13 cellular contexts compared by ENCODE assay signal in genomic region chr13:97308735-97309429, GRCh38.
DNase-seq lines count a peak whose midpoint lies in the region; ATAC-seq and TF ChIP-seq lines count a peak whose summit lies in the region.
"Had no signal": no experiment of that assay in that cellular context is flagged by ENCODE, and none has a peak within 500 bp of the region (broad histone marks: within the 10 kb centered on the region; RNA-seq: fewer than 3 reads in every experiment).

No MANE protein-coding gene starts in this region.

- TF ChIP-seq CTCF in SK-N-SH (IDR thresholded peaks at IDR 0.05) (no peak), fibroblast of lung (conservative IDR thresholded peaks at IDR 0.05 in 1 of 2, IDR thresholded peaks at IDR 0.05 in 1 of 2; ENCODE audit: low read depth in 1 of 2, low read length in 2 of 2) (no peak)

- POLR2A ChIA-PET in SK-N-SH (lab: Yijun Ruan, JAX) = interaction anchor here (1.0 kb wide), 1 partner anchor 28 kb away, joined by 3 read pairs; no protein-coding TSS in a partner anchor

- H3K36me3 ChIP-seq in SK-N-SH (replicated peaks in 1 of 2; ENCODE audit: control insufficient read depth in 1 of 2, insufficient read depth in 2 of 2, low read length in 1 of 2) (peaks cover 9 to 40% of the 10 kb centered on the region in 2 experiments), fibroblast of lung (ENCODE audit: control insufficient read depth, insufficient read depth, low read length) (no peaks in the 10 kb centered on the region), rectal smooth muscle tissue (ENCODE audit: control insufficient read depth, insufficient read depth, low read length) (no peaks in the 10 kb centered on the region)

- 55% methylated on average over 5 of the region's 5 CpGs for WGBS in SK-N-SH (ENCODE audit: low lambda C conversion rate)

- H3K79me2 ChIP-seq in SK-N-SH (ENCODE audit: insufficient read depth) (peaks cover 90% of the 10 kb centered on the region), fibroblast of lung (ENCODE audit: control insufficient read depth, insufficient read depth, low read length) (peaks cover 18% of the 10 kb centered on the region)

- peaks cover 52% of the 10 kb centered on the region for H3F3A ChIP-seq in SK-N-SH (replicated peaks; ENCODE audit: insufficient read depth)

- peak overlapping the region; percentile 73 for H3K9ac ChIP-seq in SK-N-SH
- no peak overlapping the region for H3K9ac ChIP-seq in fibroblast of lung (ENCODE audit: insufficient read depth, low read length)
- H3K9ac ChIP-seq in rectal smooth muscle tissue (ENCODE audit: low read length) = no peak overlapping the region

- no peak for TF ChIP-seq RAD21 in SK-N-SH (IDR thresholded peaks at IDR 0.05; ENCODE audit: low read length)

- ATAC-seq in GM19455 (IDR thresholded peaks at IDR 0.05; ENCODE audit: unreplicated experiment) (no peak), GM21526 (IDR thresholded peaks at IDR 0.05; ENCODE audit: low FRiP score, unreplicated experiment) (no peak), GM18517 (IDR thresholded peaks at IDR 0.05; ENCODE audit: unreplicated experiment) (no peak)
- ATAC-seq: activated CD8-positive, alpha-beta memory T cell treated with anti-CD3 and anti-CD28 coated beads, Interleukin-2, amount 10 ng/mL, durations not matched to agents 7 days and 5 days; effector memory CD8-positive, alpha-beta T cell had no signal

- DNase-seq in ELR (ENCODE audit: low read depth) (peak; percentile 77), SK-N-SH (no peak), fibroblast of lung (ENCODE audit: low read depth in 2 of 2) (peak in 1 of 2 donors; percentile 42), mucosa of gallbladder (ENCODE audit: low spot score) (no peak)
- DNase-seq: activated CD8-positive, alpha-beta memory T cell treated with anti-CD3 and anti-CD28 coated beads, Interleukin-2, amount 10 ng/mL, durations not matched to agents 7 days and 5 days; aorta; CD4-positive, alpha-beta T cell; effector memory CD8-positive, alpha-beta T cell had no signal

- no peak for TF ChIP-seq EP300 in SK-N-SH (IDR thresholded peaks at IDR 0.05; ENCODE audit: borderline replicate concordance in 1 of 2, low read depth in 1 of 2, low read length in 1 of 2)

- H3K9me3 ChIP-seq in SK-N-SH = no peaks in the 10 kb centered on the region
- no peaks in the 10 kb centered on the region for H3K9me3 ChIP-seq in fibroblast of lung (ENCODE audit: control insufficient read depth, insufficient read depth, low read depth, low read length)

- H2AFZ ChIP-seq in SK-N-SH (ENCODE audit: low read depth) (no peak overlapping the region), fibroblast of lung (ENCODE audit: low read length) (no peak overlapping the region)

- H4K20me1 ChIP-seq in SK-N-SH (ENCODE audit: insufficient read depth) = no peaks in the 10 kb centered on the region
- H4K20me1 ChIP-seq in fibroblast of lung (ENCODE audit: control insufficient read depth, extremely low read depth, insufficient read depth, low read length) = no peaks in the 10 kb centered on the region

- no peaks in the 10 kb centered on the region for H3K9me2 ChIP-seq in SK-N-SH

- H3K27me3 ChIP-seq in SK-N-SH (ENCODE audit: insufficient read depth) (no peaks in the 10 kb centered on the region), fibroblast of lung (ENCODE audit: control insufficient read depth, insufficient read depth, low read length) (no peaks in the 10 kb centered on the region), rectal smooth muscle tissue (ENCODE audit: control insufficient read depth, insufficient read depth, low read length) (no peaks in the 10 kb centered on the region)

- H3K4me3 ChIP-seq in SK-N-SH (ENCODE audit: low read depth in 2 of 2, low read length in 1 of 2) = no peak overlapping the region
- H3K4me3 ChIP-seq in fibroblast of lung (replicated peaks in 1 of 4; ENCODE audit: control extremely low read depth in 1 of 4, insufficient read depth in 1 of 4, low read depth in 3 of 4, low read length in 4 of 4) = no peak overlapping the region
- no peak overlapping the region for H3K4me3 ChIP-seq in rectal smooth muscle tissue (ENCODE audit: low read length)

- H3K27ac ChIP-seq in SK-N-SH (ENCODE audit: low read depth in 2 of 2, low read length in 1 of 2) (peak overlapping the region; percentile 88 to 94), fibroblast of lung (ENCODE audit: insufficient read depth, low read length) (peak overlapping the region; percentile 55), rectal smooth muscle tissue (ENCODE audit: low read depth, low read length) (peak overlapping the region; percentile 68)
- H3K27ac ChIP-seq: HL-60 had no signal

- CTCF ChIA-PET in SK-N-SH (lab: Yijun Ruan, JAX) = interaction anchor here (0.9 to 3.4 kb wide), 9 partner anchors 10 to 199 kb away, joined by 3 to 11 read pairs (median 3); no protein-coding TSS in a partner anchor

- peaks cover 29 to 45% of the 10 kb centered on the region in 2 experiments for H3K4me1 ChIP-seq in SK-N-SH (ENCODE audit: control insufficient read depth in 1 of 2, insufficient read depth in 2 of 2, low read depth in 1 of 2, low read length in 1 of 2)
- H3K4me1 ChIP-seq in fibroblast of lung (ENCODE audit: control insufficient read depth, extremely low read depth, insufficient read depth, low read length) = peaks cover 23% of the 10 kb centered on the region
- peaks cover 16% of the 10 kb centered on the region for H3K4me1 ChIP-seq in rectal smooth muscle tissue (ENCODE audit: control insufficient read depth, insufficient read depth, low read length)

- H3K4me2 ChIP-seq in SK-N-SH (peak overlapping the region; percentile 52), fibroblast of lung (ENCODE audit: extremely low read depth, insufficient read depth, low read length) (peak overlapping the region; percentile 21)

TF ChIP-seq in SK-N-SH, 30 proteins besides CTCF, POLR2A, EP300 and RAD21:
- TF ChIP-seq FOSL2 (IDR thresholded peaks at IDR 0.05; ENCODE audit: borderline replicate concordance, low read depth) (no peak), MXI1 (IDR thresholded peaks at IDR 0.05; ENCODE audit: low read depth, low read length) (no peak), GABPA (IDR thresholded peaks at IDR 0.05; ENCODE audit: low read depth) (no peak), YY1 (IDR thresholded peaks at IDR 0.05; ENCODE audit: low read depth) (no peak), SIN3A (IDR thresholded peaks at IDR 0.05; ENCODE audit: borderline replicate concordance, low read depth, low read length) (no peak), PBX3 (IDR thresholded peaks at IDR 0.05) (no peak), NFIC (IDR thresholded peaks at IDR 0.05; ENCODE audit: borderline replicate concordance) (no peak), ZBTB33 (IDR thresholded peaks at IDR 0.05; ENCODE audit: borderline replicate concordance, low read depth) (no peak), SMC3 (IDR thresholded peaks at IDR 0.05; ENCODE audit: low read depth, low read length) (no peak), USF2 (IDR thresholded peaks at IDR 0.05; ENCODE audit: borderline replicate concordance, low read depth, low read length) (no peak), MAX (IDR thresholded peaks at IDR 0.05; ENCODE audit: low read depth) (no peak), GATA2 (CRISPR knock-in tag; IDR thresholded peaks at IDR 0.05) (no peak), FOXJ3 (CRISPR knock-in tag; IDR thresholded peaks at IDR 0.05) (no peak)
